10 cellular contexts compared by ENCODE assay signal in genomic region chr17:57862410-57862989, GRCh38. TPM values are rescaled to one million over a fixed set of nuclear protein-coding genes. Genes with fewer than 3 reads are reported as not detected.
A peak's percentile ranks its signal among the peaks of the same experiment; 100 is the strongest.
DNase-seq lines count a peak whose midpoint lies in the region; ATAC-seq and TF ChIP-seq lines count a peak whose summit lies in the region.
"Had no signal": no experiment of that assay in that cellular context is flagged by ENCODE, and none has a peak within 500 bp of the region (broad histone marks: within the 10 kb centered on the region; RNA-seq: fewer than 3 reads in every experiment).

No MANE protein-coding gene starts in this region.

- TF ChIP-seq EP300 in esophagus muscularis mucosa (IDR thresholded peaks at IDR 0.05) (no peak), ovary (IDR thresholded peaks at IDR 0.05) (no peak)

- H3K27ac Mint-ChIP-seq in activated naive CD4-positive, alpha-beta T cell treated with anti-CD3 and anti-CD28 coated beads, Interleukin-2, amount 50 U/mL, for 72 hours: no peak overlapping the region

- peak overlapping the region in 8 of 11 experiments; percentile 62 to 94 (median 73); a peak in 16 of 22 replicates for H3K27ac ChIP-seq in BLaER1 treated with 17β-estradiol and CSF1 and Interleukin-3, amounts not matched to agents 10 nM and 100 nM
- peak overlapping the region; percentile 88 to 96 (median 94) for H3K27ac ChIP-seq in esophagus muscularis mucosa (replicated peaks in 1 of 4)
- H3K27ac ChIP-seq in ovary: no peak overlapping the region

- H3K4me3 ChIP-seq in BLaER1 treated with 17β-estradiol and CSF1 and Interleukin-3, amounts not matched to agents 10 nM and 100 nM: peak overlapping the region in 8 of 10 experiments; percentile 52 to 68 (median 60); a peak in 11 of 20 replicates
- H3K4me3 ChIP-seq in esophagus muscularis mucosa: peak overlapping the region; percentile 60 to 71 (median 64)
- peak overlapping the region; percentile 52 for H3K4me3 ChIP-seq in ovary

- H3K4me1 ChIP-seq in BLaER1 treated with 17β-estradiol and CSF1 and Interleukin-3, amounts not matched to agents 10 nM and 100 nM: peaks cover 36 to 92% (median 79%) of the 10 kb centered on the region in 10 experiments
- H3K4me1 ChIP-seq in esophagus muscularis mucosa: peaks cover 39 to 72% (median 68%) of the 10 kb centered on the region in 4 donors
- peaks cover 12% of the 10 kb centered on the region for H3K4me1 ChIP-seq in ovary (ENCODE audit: insufficient read depth)

- H3K4me2 ChIP-seq in BLaER1 treated with 17β-estradiol and CSF1 and Interleukin-3, amounts not matched to agents 10 nM and 100 nM: peak overlapping the region; percentile 95 to 100 (median 99)

- peaks cover 0 to 33% (median 9%) of the 10 kb centered on the region in 11 experiments; a peak in 16 of 22 replicates for H3K27me3 ChIP-seq in BLaER1 treated with 17β-estradiol and CSF1 and Interleukin-3, amounts not matched to agents 10 nM and 100 nM
- H3K27me3 ChIP-seq in esophagus muscularis mucosa (no peaks in the 10 kb centered on the region), ovary (no peaks in the 10 kb centered on the region)

- H4K20me1 ChIP-seq in BLaER1 treated with 17β-estradiol and CSF1 and Interleukin-3, amounts not matched to agents 10 nM and 100 nM: peaks cover 0 to 5% (median 0%) of the 10 kb centered on the region in 11 experiments; a peak in 1 of 22 replicates

- H3K9me3 Mint-ChIP-seq in activated naive CD4-positive, alpha-beta T cell treated with anti-CD3 and anti-CD28 coated beads, Interleukin-2, amount 50 U/mL, for 72 hours: no peaks in the 10 kb centered on the region

- peak; percentile 69 for DNase-seq in HuH-7 (ENCODE audit: low spot score)
- no peak for DNase-seq in esophagus muscularis mucosa (ENCODE audit: extremely low spot score)
- DNase-seq in ovary: peak in 1 of 5 donors; percentile 18
- no peak for DNase-seq in stimulated activated CD4-positive, alpha-beta T cell treated with anti-CD3 and anti-CD28 coated beads, Interleukin-4, amount 100 ng/mL, for 1 hour
- DNase-seq in anterior cingulate cortex (lab: John Stamatoyannopoulos, UW): no peak
- DNase-seq in HuH-7.5 (ENCODE audit: low spot score): no peak
- DNase-seq in activated naive CD4-positive, alpha-beta T cell treated with anti-CD3 and anti-CD28 coated beads, Interleukin-2, amount 50 U/mL, for 72 hours (ENCODE audit: low spot score in 2 of 2): no peak
- DNase-seq: NCI-H1417 treated with DMSO at 0.1 percent for 48 hours; stimulated activated CD8-positive, alpha-beta memory T cell treated with anti-CD3 and anti-CD28 coated beads, Interleukin-4, amount 100 ng/mL, for 48 hours had no signal

- no peaks in the 10 kb centered on the region for H3K9me3 ChIP-seq in BLaER1 treated with 17β-estradiol and CSF1 and Interleukin-3, amounts not matched to agents 10 nM and 100 nM (replicated peaks in 1 of 11)
- H3K9me3 ChIP-seq in esophagus muscularis mucosa (no peaks in the 10 kb centered on the region), ovary (no peaks in the 10 kb centered on the region)

- peak overlapping the region; percentile 59 to 83 (median 74); a peak in 19 of 22 replicates for H3K9ac ChIP-seq in BLaER1 treated with 17β-estradiol and CSF1 and Interleukin-3, amounts not matched to agents 10 nM and 100 nM

- TF ChIP-seq POLR2A in esophagus muscularis mucosa (IDR thresholded peaks at IDR 0.05; ENCODE audit: low read depth): no peak
- TF ChIP-seq POLR2A in ovary (IDR thresholded peaks at IDR 0.05): no peak

- no peaks in the 10 kb centered on the region for H3K36me3 ChIP-seq in BLaER1 treated with 17β-estradiol and CSF1 and Interleukin-3, amounts not matched to agents 10 nM and 100 nM
- H3K36me3 ChIP-seq in esophagus muscularis mucosa: peaks cover 0 to 39% (median 29%) of the 10 kb centered on the region in 4 donors
- H3K36me3 ChIP-seq in ovary: no peaks in the 10 kb centered on the region

- intact Hi-C loops in esophagus muscularis mucosa (cut with DNase I): no loop called here
- intact Hi-C loops in ovary (cut with DNase I): loop anchor here in 2 of 4 donors (5.0 kb wide), 2 partner anchors 125 to 130 kb away; partner anchors contain the start of gene VEZF1 (in 1 of the 2)

- no peak for ATAC-seq in activated naive CD4-positive, alpha-beta T cell treated with anti-CD3 and anti-CD28 coated beads, Interleukin-2, amount 50 U/mL, for 72 hours

- TF ChIP-seq CTCF in esophagus muscularis mucosa (IDR thresholded peaks at IDR 0.05) (no peak), ovary (IDR thresholded peaks at IDR 0.05) (no peak)

- 54% methylated on average over 5 of the region's 8 CpGs for WGBS in esophagus muscularis mucosa
- WGBS in ovary, 3 donors: 36 to 53% (median 50%) methylated on average over 6 to 8 of the region's 8 CpGs

- H3K36me3 Mint-ChIP-seq in activated naive CD4-positive, alpha-beta T cell treated with anti-CD3 and anti-CD28 coated beads, Interleukin-2, amount 50 U/mL, for 72 hours: no peaks in the 10 kb centered on the region

RNA-seq across cellular contexts. Expression of gene MRPS23, which starts 12.7 kb away (rescaled TPM):
- total RNA-seq in esophagus muscularis mucosa (10 to 100 TPM; 11.6 to 22.2 (median 16.9) TPM), ovary (10 to 100 TPM; 12.2 to 37.9 (median 31.2) TPM)
- polyA plus RNA-seq in ovary: 10 to 100 TPM; 23.4 to 26.2 TPM
- total RNA-seq in activated naive CD4-positive, alpha-beta T cell treated with anti-CD3 and anti-CD28 coated beads, Interleukin-2, amount 50 U/mL, for 72 hours: 10 to 100 TPM; 43.1 to 57.7 TPM

Comparison
In these comparisons a context has a peak if more than half of its experiments do, and no peak if none do; other contexts are left out.
1. H3K27ac ChIP-seq: peak in BLaER1 treated with 17β-estradiol and CSF1 and Interleukin-3, amounts not matched to agents 10 nM and 100 nM (8 of 11) and esophagus muscularis mucosa (4 of 4); none in ovary (0 of 2).
2. Peak in every context shown above with its lines, with median percentiles within 50 percentile points of each other: H3K4me3 ChIP-seq.